ENCODE assay signal across 1 cellular context in the genomic region with DNA sequence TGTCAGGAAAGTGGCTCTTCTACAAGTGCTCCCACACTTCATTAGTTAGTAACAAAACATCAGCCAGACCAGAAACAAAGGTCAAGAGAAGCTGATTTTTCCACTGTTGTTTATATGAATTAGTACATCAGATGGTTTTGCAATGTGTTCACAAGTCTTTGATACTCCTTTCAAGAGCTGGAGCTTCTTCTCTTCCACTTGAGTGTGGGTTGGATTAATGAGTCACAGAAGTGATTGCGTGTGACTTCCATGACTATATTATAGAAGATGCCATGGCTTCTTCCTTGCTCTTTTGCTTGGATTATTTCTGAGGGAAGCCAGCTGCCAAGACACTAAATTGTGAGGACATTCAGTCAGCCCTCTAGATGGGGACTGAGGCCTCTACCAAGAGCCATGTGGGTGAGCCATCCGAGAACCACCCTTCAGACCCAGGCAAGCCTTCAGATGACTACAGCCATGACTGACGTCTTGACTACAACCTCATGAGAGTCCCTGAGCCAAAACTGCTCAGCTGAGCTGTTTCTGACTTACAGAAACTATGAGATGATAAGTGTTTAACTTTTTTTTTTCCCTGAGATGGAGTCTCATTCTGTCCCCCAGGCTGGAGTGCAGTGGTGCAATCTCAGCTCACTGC.
TF ChIP-seq lines count a peak whose summit lies in the region.

No MANE protein-coding gene starts in this region.

TF ChIP-seq in GM23338, 12 proteins besides CTCF, POLR2A, EP300 and RAD21 (continued from another document):
- TF ChIP-seq ZNF462 (CRISPR knock-in tag; IDR thresholded peaks at IDR 0.05) (no peak), ZNF114 (CRISPR knock-in tag; IDR thresholded peaks at IDR 0.05) (no peak), JUNB (IDR thresholded peaks at IDR 0.05; ENCODE audit: unreplicated experiment) (no peak), REST (IDR thresholded peaks at IDR 0.05; ENCODE audit: unreplicated experiment) (no peak), ETS1 (IDR thresholded peaks at IDR 0.05) (no peak)
